Comparison of ENCODE assay signal across 14 cellular contexts in the genomic region with DNA sequence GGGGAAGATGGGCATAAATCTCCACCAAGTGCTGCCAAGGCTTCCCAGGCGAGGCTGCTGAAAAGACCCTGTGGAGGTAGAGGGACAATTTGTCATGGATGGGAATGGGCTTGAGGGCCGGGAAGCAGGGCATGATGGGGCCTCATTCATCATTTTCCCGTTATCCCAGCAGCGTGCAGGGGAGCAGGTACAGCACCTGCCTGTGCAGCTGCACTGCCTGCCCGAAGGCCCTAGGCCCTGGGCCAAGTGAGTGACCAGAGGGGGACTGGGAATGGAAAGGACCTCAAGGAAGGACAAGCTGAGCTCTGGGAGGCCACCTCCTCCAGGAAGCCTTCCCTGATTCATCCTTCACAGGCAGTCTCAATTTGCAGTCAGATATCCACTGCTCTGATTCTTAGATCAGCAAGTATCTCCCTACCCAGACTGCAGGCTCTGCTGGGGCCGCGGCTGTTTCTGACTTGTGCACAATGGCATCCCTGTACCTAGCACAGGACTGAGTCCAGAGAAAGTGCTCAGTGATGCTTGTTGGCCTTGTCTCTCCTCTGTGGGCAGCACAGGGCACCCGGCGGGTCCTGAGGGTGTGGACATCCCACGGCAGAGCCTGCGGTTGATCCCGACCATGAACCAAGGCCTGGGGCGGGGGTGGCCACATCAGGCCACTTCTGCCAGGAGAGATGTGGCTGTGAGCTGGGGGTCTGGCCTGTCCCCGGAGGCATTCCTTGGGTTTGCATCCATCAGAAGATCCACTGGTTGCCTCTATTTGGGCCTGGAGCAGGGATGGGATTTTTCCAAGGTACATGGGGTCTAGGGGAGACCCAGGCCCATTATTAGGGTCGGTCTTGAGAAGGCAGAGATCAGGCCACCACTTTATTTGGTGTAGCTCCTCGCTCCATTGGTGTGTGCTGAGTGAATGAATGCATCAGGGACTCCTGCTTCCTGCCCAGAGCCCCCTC.
A peak's percentile ranks its signal among the peaks of the same experiment; 100 is the strongest.
DNase-seq lines count a peak whose midpoint lies in the region; ATAC-seq and TF ChIP-seq lines count a peak whose summit lies in the region.
"Had no signal": no experiment of that assay in that cellular context is flagged by ENCODE, and none has a peak within 500 bp of the region (broad histone marks: within the 10 kb centered on the region; RNA-seq: fewer than 3 reads in every experiment).

No MANE protein-coding gene starts in this region.

- ATAC-seq in aorta (ENCODE audit: low FRiP score) (no peak), GM21576 (IDR thresholded peaks at IDR 0.05; ENCODE audit: unreplicated experiment) (no peak)
- ATAC-seq: GM12878; left colon; stimulated activated memory B cell treated with anti-CD40 and anti-IgM and Interleukin-4, amounts not matched to agents 10 μg/mL and 1 μg/mL and 100 μg/mL, for 72 hours; T-helper 17 cell had no signal

- H3K4me2 ChIP-seq in osteoblast (ENCODE audit: insufficient read depth, low read length): no peak overlapping the region

- no peaks in the 10 kb centered on the region for H3K9me3 ChIP-seq in left ventricle myocardium inferior (replicated peaks)
- H3K9me3 ChIP-seq in colonic mucosa: no peaks in the 10 kb centered on the region
- H3K9me3 ChIP-seq in osteoblast (ENCODE audit: low read depth, low read length): no peaks in the 10 kb centered on the region
- no peaks in the 10 kb centered on the region for H3K9me3 ChIP-seq in aorta (ENCODE audit: control insufficient read depth, low read length)
- H3K9me3 ChIP-seq in A673 (ENCODE audit: low read depth, low read length, poor library complexity, severe bottlenecking): no peaks in the 10 kb centered on the region
- H3K9me3 ChIP-seq: uterus had no signal

- intact Hi-C loops in cardiac septum (cut with DNase I) (no loop called here), left ventricle myocardium inferior (cut with micrococcal nuclease) (no loop called here), colonic mucosa (cut with DNase I) (no loop called here), aorta (cut with DNase I) (no loop called here), A673 (cut with micrococcal nuclease; ENCODE audit: unreplicated experiment) (no loop called here)

- no peak overlapping the region for H2AFZ ChIP-seq in osteoblast (ENCODE audit: low read length)

- CTCF ChIA-PET in A673 (lab: Charles Lee): no interaction called here

- H3K27ac ChIP-seq in left ventricle myocardium inferior (replicated peaks) (no peak overlapping the region), colonic mucosa (no peak overlapping the region), osteoblast (ENCODE audit: low read depth, low read length) (no peak overlapping the region), aorta (ENCODE audit: low read depth in 1 of 2, low read length in 2 of 2) (no peak overlapping the region), A673 (ENCODE audit: low read depth, low read length, poor library complexity, severe bottlenecking) (no peak overlapping the region)
- H3K27ac ChIP-seq: uterus had no signal

- POLR2A ChIA-PET in A673 (lab: Charles Lee; ENCODE audit: low non-redundant PET): no interaction called here

- H3K4me1 ChIP-seq in left ventricle myocardium inferior (no peaks in the 10 kb centered on the region), colonic mucosa (no peaks in the 10 kb centered on the region), osteoblast (ENCODE audit: insufficient read depth, low read length) (peaks cover 24% of the 10 kb centered on the region), aorta (ENCODE audit: control insufficient read depth in 1 of 2, insufficient read depth in 2 of 2, low read length in 2 of 2) (no peaks in the 10 kb centered on the region), A673 (ENCODE audit: insufficient read depth, low read length, poor library complexity, severe bottlenecking) (peaks cover 20% of the 10 kb centered on the region)
- H3K4me1 ChIP-seq: uterus had no signal

- H3K27me3 ChIP-seq in left ventricle myocardium inferior (ENCODE audit: low read depth) (peaks cover 77% of the 10 kb centered on the region), colonic mucosa (no peaks in the 10 kb centered on the region), osteoblast (ENCODE audit: insufficient read depth, low read length) (no peaks in the 10 kb centered on the region), aorta (ENCODE audit: control insufficient read depth in 1 of 2, insufficient read depth in 2 of 2, low read length in 1 of 2) (no peaks in the 10 kb centered on the region), A673 (replicated peaks; ENCODE audit: insufficient read depth, low read depth, low read length, poor library complexity) (no peaks in the 10 kb centered on the region)
- H3K27me3 ChIP-seq: uterus had no signal

- H3K4me3 ChIP-seq in left ventricle myocardium inferior: no peak overlapping the region
- H3K4me3 ChIP-seq in colonic mucosa: no peak overlapping the region
- no peak overlapping the region for H3K4me3 ChIP-seq in osteoblast (ENCODE audit: insufficient read depth, low read length)
- no peak overlapping the region for H3K4me3 ChIP-seq in aorta (ENCODE audit: low read length in 2 of 2)
- H3K4me3 ChIP-seq in A673 (ENCODE audit: low read depth, low read length, poor library complexity, severe bottlenecking): no peak overlapping the region
- H3K4me3 ChIP-seq: GM12878, uterus had no signal

- no TSS peak for BruUV-seq in A673 (replicated peaks; lab: Mats Ljungman, UMichigan)

- H4K20me1 ChIP-seq in osteoblast (ENCODE audit: insufficient read depth, low read length): peaks cover 25% of the 10 kb centered on the region

- H3K36me3 ChIP-seq in left ventricle myocardium inferior: no peaks in the 10 kb centered on the region
- H3K36me3 ChIP-seq in colonic mucosa: no peaks in the 10 kb centered on the region
- H3K36me3 ChIP-seq in osteoblast (ENCODE audit: insufficient read depth, low read length): peaks cover 37% of the 10 kb centered on the region
- H3K36me3 ChIP-seq in aorta (ENCODE audit: control insufficient read depth in 1 of 2, insufficient read depth in 2 of 2, low read length in 1 of 2): no peaks in the 10 kb centered on the region
- no peaks in the 10 kb centered on the region for H3K36me3 ChIP-seq in A673 (ENCODE audit: insufficient read depth, low read length, poor library complexity, severe bottlenecking)
- H3K36me3 ChIP-seq: uterus had no signal

- no peak for TF ChIP-seq CTCF in left ventricle myocardium inferior (IDR thresholded peaks at IDR 0.05; ENCODE audit: borderline replicate concordance)
- no peak for TF ChIP-seq CTCF in colonic mucosa (IDR thresholded peaks at IDR 0.05)
- TF ChIP-seq CTCF in osteoblast (IDR thresholded peaks at IDR 0.05; ENCODE audit: extremely low read depth, low read depth, low read length): no peak
- no peak for TF ChIP-seq CTCF in A673 (conservative IDR thresholded peaks at IDR 0.05; ENCODE audit: low read depth, low read length)

- peaks cover 6% of the 10 kb centered on the region for H3K79me2 ChIP-seq in osteoblast (ENCODE audit: insufficient read depth, low read length)

- no peak overlapping the region for H3K9ac ChIP-seq in colonic mucosa (ENCODE audit: low read depth in 2 of 2, low read length in 2 of 2)

- DNase-seq in cardiac septum (ENCODE audit: low spot score): peak; percentile 63
- no peak for DNase-seq in left ventricle myocardium inferior
- peak; percentile 9 for DNase-seq in colonic mucosa
- peak; percentile 87 for DNase-seq in osteoblast (ENCODE audit: insufficient read length, low spot score, missing footprints)
- peak; percentile 35 to 66 for DNase-seq in aorta
- no peak for DNase-seq in NCI-H1105 treated with DMSO at 0.1 percent for 48 hours (lab: John Stamatoyannopoulos, UW)
- no peak for DNase-seq in A673 (ENCODE audit: low spot score)
- DNase-seq: activated CD4-positive, CD25-positive, alpha-beta regulatory T cell; T-helper 17 cell had no signal

- 89 to 90% methylated on average over 16 of the region's 16 CpGs for WGBS in aorta, 2 donors

Comparison
In these comparisons a context has a peak if more than half of its experiments do, and no peak if none do; other contexts are left out.
1. DNase-seq: peak in cardiac septum (single experiment), colonic mucosa (single experiment), osteoblast (single experiment) and aorta (2 of 2); none in left ventricle myocardium inferior (single experiment), NCI-H1105 treated with DMSO at 0.1 percent for 48 hours (single experiment) and A673 (single experiment).